In genomic region chr3:197317250-197317963, GRCh38 we compare ENCODE assay signal across 12 cellular contexts. TPM values are rescaled to one million over a fixed set of nuclear protein-coding genes. Genes with fewer than 3 reads are reported as not detected.
A peak's percentile ranks its signal among the peaks of the same experiment; 100 is the strongest.
DNase-seq lines count a peak whose midpoint lies in the region; ATAC-seq and TF ChIP-seq lines count a peak whose summit lies in the region.
"Had no signal": no experiment of that assay in that cellular context is flagged by ENCODE, and none has a peak within 500 bp of the region (broad histone marks: within the 10 kb centered on the region; RNA-seq: fewer than 3 reads in every experiment).

No MANE protein-coding gene starts in this region.

- no peak overlapping the region for H3K4me3 Mint-ChIP-seq in progenitor cell of endocrine pancreas (ENCODE audit: low read depth)
- H3K4me3 Mint-ChIP-seq: activated naive CD4-positive, alpha-beta T cell treated with anti-CD3 and anti-CD28 coated beads for 36 hours; nephron progenitor cell had no signal

- TF ChIP-seq CTCF in RWPE1 (conservative IDR thresholded peaks at IDR 0.05; ENCODE audit: low read depth): no peak
- no peak for TF ChIP-seq CTCF in esophagus squamous epithelium (IDR thresholded peaks at IDR 0.05)
- no peak for TF ChIP-seq CTCF in progenitor cell of endocrine pancreas (IDR thresholded peaks at IDR 0.05; ENCODE audit: unreplicated experiment)

- H2AFZ ChIP-seq in GM23248: peak overlapping the region; percentile 13; the same call in 1 of the 2 replicates

- intact Hi-C loops in esophagus squamous epithelium (cut with DNase I): no loop called here

- H3F3A ChIP-seq in GM23248 (ENCODE audit: insufficient read depth): peaks cover 18% of the 10 kb centered on the region

- WGBS in GM23248 (ENCODE audit: low coverage in 1 of 2, low lambda C conversion rate in 2 of 2, missing lambda C conversion rate in 2 of 2), 2 experiments: 29 to 33% methylated on average over 9 of the region's 9 CpGs
- 27 to 38% methylated on average over 9 of the region's 9 CpGs for WGBS in esophagus squamous epithelium, 2 donors

- peak overlapping the region; percentile 19 for H3K4me2 ChIP-seq in GM23248 (ENCODE audit: unreplicated experiment)
- H3K4me2 ChIP-seq: KMS-11 had no signal

- peak overlapping the region; percentile 30 for H3K4me3 ChIP-seq in GM23248
- no peak overlapping the region for H3K4me3 ChIP-seq in esophagus squamous epithelium

- H3K9me3 Mint-ChIP-seq in progenitor cell of endocrine pancreas (ENCODE audit: low read depth): peaks cover 6% of the 10 kb centered on the region
- H3K9me3 Mint-ChIP-seq: activated naive CD4-positive, alpha-beta T cell treated with anti-CD3 and anti-CD28 coated beads for 36 hours had no signal

- no peak overlapping the region for H3K27ac Mint-ChIP-seq in progenitor cell of endocrine pancreas
- H3K27ac Mint-ChIP-seq: activated naive CD4-positive, alpha-beta T cell treated with anti-CD3 and anti-CD28 coated beads for 36 hours; nephron progenitor cell had no signal

- no peak for ATAC-seq in GM19351 (IDR thresholded peaks at IDR 0.05; ENCODE audit: unreplicated experiment)

- H3K4me1 Mint-ChIP-seq in progenitor cell of endocrine pancreas (ENCODE audit: low read depth): peaks cover 3% of the 10 kb centered on the region
- H3K4me1 Mint-ChIP-seq: nephron progenitor cell had no signal

- H3K27ac ChIP-seq in GM23248 (peak overlapping the region; percentile 21; the same call in 1 of the 2 replicates), RWPE1 (peak overlapping the region; percentile 30; the same call in 1 of the 2 replicates), esophagus squamous epithelium (peak overlapping the region in 3 of 4 donors; percentile 18 to 50 (median 22))
- H3K27ac ChIP-seq: KMS-11 had no signal

- H3K4me1 ChIP-seq in GM23248 (ENCODE audit: insufficient read depth) (peaks cover 13% of the 10 kb centered on the region), esophagus squamous epithelium (peaks cover 0 to 15% (median 3%) of the 10 kb centered on the region in 3 donors)

- no peaks in the 10 kb centered on the region for H3K27me3 Mint-ChIP-seq in progenitor cell of endocrine pancreas

- no peaks in the 10 kb centered on the region for H3K36me3 Mint-ChIP-seq in progenitor cell of endocrine pancreas (ENCODE audit: insufficient read depth)

- CTCF ChIA-PET in RWPE1 (lab: Yijun Ruan, JAX): no interaction called here

- H3K27me3 ChIP-seq in GM23248 (replicated peaks; ENCODE audit: insufficient read depth) (no peaks in the 10 kb centered on the region), esophagus squamous epithelium (no peaks in the 10 kb centered on the region)

- TF ChIP-seq POLR2A in esophagus squamous epithelium (IDR thresholded peaks at IDR 0.05): no peak

- no peaks in the 10 kb centered on the region for H3K9me2 ChIP-seq in GM23248 (ENCODE audit: insufficient read depth)

- no peaks in the 10 kb centered on the region for H3K79me2 ChIP-seq in GM23248 (ENCODE audit: insufficient read depth)

- POLR2A ChIA-PET in RWPE1 (lab: Yijun Ruan, JAX; ENCODE audit: low non-redundant PET): no interaction called here

- in situ Hi-C loops in GM23248 (cut with MboI): no loop called here

- H3K9me3 ChIP-seq in GM23248 (ENCODE audit: low read depth) (no peaks in the 10 kb centered on the region), esophagus squamous epithelium (no peaks in the 10 kb centered on the region)

- DNase-seq in GM23248: peak; percentile 97
- peak; percentile 62 for DNase-seq in RWPE1 (ENCODE audit: low spot score)
- DNase-seq in esophagus squamous epithelium (lab: John Stamatoyannopoulos, UW): no peak
- DNase-seq in renal cortical epithelial cell (ENCODE audit: low read depth): peak; percentile 94
- no peak for DNase-seq in NCI-H1694 treated with DMSO at 0.1 percent for 48 hours (lab: John Stamatoyannopoulos, UW)
- DNase-seq in NOMO-1 treated with DMSO at 0.1 percent for 48 hours (lab: John Stamatoyannopoulos, UW; ENCODE audit: unreplicated experiment): no peak
- DNase-seq in progenitor cell of endocrine pancreas (ENCODE audit: low spot score, unreplicated experiment): no peak
- DNase-seq: activated naive CD4-positive, alpha-beta T cell treated with anti-CD3 and anti-CD28 coated beads for 36 hours; DND-41; nephron progenitor cell had no signal

- H3K9ac ChIP-seq in GM23248: no peak overlapping the region
- H3K9ac ChIP-seq: KMS-11 had no signal

- H4K20me1 ChIP-seq in GM23248 (ENCODE audit: insufficient read depth): no peaks in the 10 kb centered on the region

- H3K36me3 ChIP-seq in GM23248 (ENCODE audit: low read depth): no peaks in the 10 kb centered on the region
- no peaks in the 10 kb centered on the region for H3K36me3 ChIP-seq in esophagus squamous epithelium

RNA-seq across cellular contexts. Expression of gene DLG1, which starts 19.0 kb away (rescaled TPM):
- total RNA-seq in GM23248 (2014; rRNA removed; shearing (Covaris generic)): 45.9 and 63.0 TPM in 2 replicates
- 19.6 and 23.2 TPM in 2 replicates for polyA plus RNA-seq in GM23248 (2016; fragmentation: Nextera tagmentation; extraction: Ambion mirVana)
- total RNA-seq in esophagus squamous epithelium: 100 to 1,000 TPM; 103 to 150 (median 122) TPM
- total RNA-seq in renal cortical epithelial cell: 153 and 197 TPM in 2 replicates
- 99.6 and 115 TPM in 2 replicates for total RNA-seq in progenitor cell of endocrine pancreas

Comparison
In these comparisons a context has a peak if more than half of its experiments do, and no peak if none do; other contexts are left out.
1. DNase-seq: peak in GM23248 (single experiment), RWPE1 (single experiment) and renal cortical epithelial cell (single experiment); none in esophagus squamous epithelium (single experiment), NCI-H1694 treated with DMSO at 0.1 percent for 48 hours (single experiment), NOMO-1 treated with DMSO at 0.1 percent for 48 hours (single experiment) and progenitor cell of endocrine pancreas (single experiment).
2. Peak in every context shown above with its lines, with median percentiles within 50 percentile points of each other: H3K27ac ChIP-seq.